In the genomic region with DNA sequence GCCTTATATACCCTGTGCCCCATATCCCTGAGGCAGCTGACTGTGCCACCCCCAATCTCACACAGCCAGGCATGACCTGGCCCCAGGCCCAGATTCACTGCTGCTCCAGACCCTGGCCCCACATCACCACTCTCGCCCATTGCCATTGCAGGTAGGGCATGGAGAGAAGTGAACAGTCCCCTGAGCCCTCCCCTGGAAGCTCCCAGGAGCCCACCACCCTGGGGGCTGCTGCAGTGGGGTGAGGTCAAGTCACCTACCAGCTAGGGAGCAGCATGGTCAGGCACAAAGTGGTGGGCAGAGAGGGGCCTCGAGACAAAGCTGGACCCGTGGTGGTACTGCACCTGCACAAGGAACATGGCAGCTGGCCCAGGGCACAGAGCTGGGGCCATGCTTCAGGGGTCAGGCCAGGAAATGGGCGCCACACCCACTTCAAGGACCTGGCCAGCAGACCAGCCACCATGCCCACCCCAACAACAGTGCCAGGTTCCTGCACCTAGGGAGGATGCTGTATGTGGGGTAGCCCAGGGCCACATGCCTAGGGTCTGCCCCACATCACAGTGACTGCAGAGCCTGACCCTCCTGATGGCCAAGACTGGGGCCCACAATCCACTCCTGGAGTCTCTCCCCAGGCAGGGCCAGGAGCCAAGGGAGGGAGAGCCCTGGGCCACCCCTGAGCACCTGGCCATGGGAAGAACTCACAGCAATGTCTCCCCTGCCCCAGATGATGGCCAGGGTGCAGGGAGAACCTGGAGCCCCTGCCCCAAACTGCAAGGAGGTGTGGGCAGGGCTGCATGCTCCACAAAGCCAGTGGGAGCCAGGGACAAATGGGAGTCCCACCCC, we compare ENCODE assay signal across 28 cellular contexts.
"Had no signal": no experiment of that assay in that cellular context is flagged by ENCODE, and none has a peak within 500 bp of the region (broad histone marks: within the 10 kb centered on the region; RNA-seq: fewer than 3 reads in every experiment).

No MANE protein-coding gene starts in this region.

- ATAC-seq: activated CD8-positive, alpha-beta T cell treated with anti-CD3 and anti-CD28 coated beads, Interleukin-2, amount 10 ng/mL, durations not matched to agents 7 days and 5 days; body of pancreas; K562; Right ventricle myocardium inferior had no signal

- H3K27ac ChIP-seq: body of pancreas, breast epithelium, PC-9, RWPE1, WERI-Rb-1 had no signal

- H3K9me3 ChIP-seq: body of pancreas had no signal

- H3K4me1 ChIP-seq: body of pancreas, breast epithelium had no signal

- H3K4me3 ChIP-seq: body of pancreas, breast epithelium, K562, PC-9 had no signal

- H3K4me2 ChIP-seq: PC-9 had no signal

- H3K27me3 ChIP-seq: body of pancreas, breast epithelium had no signal

- DNase-seq: activated CD4-positive, alpha-beta T cell treated with anti-CD3 and anti-CD28 coated beads for 1 hour; activated CD4-positive, alpha-beta T cell treated with anti-CD3 and anti-CD28 coated beads for 48 hours; activated CD4-positive, CD25-positive, alpha-beta regulatory T cell; activated CD8-positive, alpha-beta T cell treated with anti-CD3 and anti-CD28 coated beads, Interleukin-2, amount 10 ng/mL, durations not matched to agents 7 days and 5 days; activated gamma-delta T cell; activated naive CD4-positive, alpha-beta T cell treated with Interleukin-2 at 50 U/mL for 16 hours; activated naive CD8-positive, alpha-beta T cell treated with anti-CD3 and anti-CD28 coated beads, Interleukin-2, amount 10 ng/mL, durations not matched to agents 7 days and 5 days; activated T-cell treated with anti-CD3 and anti-CD28 coated beads, Interleukin-2, amount 50 U/mL, for 24 hours; amygdala; body of pancreas; NCI-H1092 treated with DMSO at 0.1 percent for 48 hours; NCI-H1417; NCI-H146; NCI-H187; NCI-H2029 treated with DMSO at 0.1 percent for 48 hours; NCI-H2107; NCI-H2171; NCI-H510A; NCI-H526; NCI-H748 treated with DMSO at 0.1 percent for 48 hours; NK-92 treated with Interleukin-12 subunit alpha and Interleukin-12 subunit beta, amount 100 ng/mL, for 24 hours; PC-9; T1000; WERI-Rb-1 had no signal

- H2AFZ ChIP-seq: PC-9 had no signal

- H3K36me3 ChIP-seq: breast epithelium, WERI-Rb-1 had no signal
